ENCODE assay signal across 12 cellular contexts in the genomic region with DNA sequence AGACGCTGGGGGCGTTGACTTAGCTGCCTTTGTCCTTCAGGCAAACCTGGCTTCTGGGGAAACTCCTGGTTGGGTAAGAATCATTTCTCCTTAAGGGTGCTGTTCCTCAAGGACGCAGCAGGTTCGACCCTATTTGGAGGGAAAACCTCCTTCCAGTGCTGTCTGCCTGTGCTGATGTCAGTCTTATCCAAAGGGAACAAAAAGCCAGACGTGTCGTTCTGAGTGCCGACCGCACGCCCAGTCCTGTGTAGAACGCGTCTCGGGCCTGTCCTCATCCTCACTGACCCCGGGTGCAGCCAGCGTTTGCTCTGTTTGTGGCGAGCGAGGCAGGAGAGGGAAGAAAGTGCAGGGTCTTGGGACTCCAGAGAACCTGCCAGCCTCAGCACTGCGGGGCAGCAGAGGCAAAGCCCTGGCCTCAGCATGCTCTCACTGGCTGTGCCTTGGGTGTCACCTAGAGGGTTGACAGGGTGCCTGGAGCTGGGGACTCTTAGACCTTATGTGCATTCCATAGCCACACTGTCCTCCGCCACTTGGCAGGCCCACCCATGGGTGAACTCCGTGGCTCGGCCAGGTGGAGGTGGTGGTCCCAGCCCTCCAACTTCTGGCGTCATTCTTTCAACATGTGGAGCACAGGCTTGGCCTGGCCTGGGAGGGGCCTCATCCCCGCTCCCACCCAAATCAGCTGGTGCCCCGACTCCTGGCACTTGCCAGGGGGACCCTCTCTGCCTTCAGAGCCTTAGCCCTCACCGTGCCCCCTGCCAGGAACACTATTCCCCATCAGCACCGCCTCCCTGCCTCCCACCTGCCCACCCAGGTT. TPM values are rescaled to one million over a fixed set of nuclear protein-coding genes. Genes with fewer than 3 reads are reported as not detected.
DNase-seq lines count a peak whose midpoint lies in the region; ATAC-seq, FAIRE-seq and TF ChIP-seq lines count a peak whose summit lies in the region.
"Had no signal": no experiment of that assay in that cellular context is flagged by ENCODE, and none has a peak within 500 bp of the region (broad histone marks: within the 10 kb centered on the region; RNA-seq: fewer than 3 reads in every experiment).

No MANE protein-coding gene starts in this region.

- peak in 1 of 2 experiments; percentile 39; a peak in 2 of 4 replicates for TF ChIP-seq RAD21 in K562 (CRISPR knock-in tag; conservative IDR thresholded peaks at IDR 0.05 in 1 of 2, IDR thresholded peaks at IDR 0.05 in 1 of 2)

- no peak overlapping the region for H2BK12ac ChIP-seq in neuronal stem cell (ENCODE audit: low read length)

- peak overlapping the region; percentile 5 for H2BK5ac ChIP-seq in neuronal stem cell (ENCODE audit: low read length)

- intact Hi-C loops in K562 (cut with micrococcal nuclease) = loop anchor here (10.0 kb wide), 1 partner anchor 141 kb away; no protein-coding TSS in a partner anchor

- no peak overlapping the region for H4K91ac ChIP-seq in neuronal stem cell (ENCODE audit: low read depth, low read length, poor library complexity)

- CTCF ChIA-PET in K562 (lab: Yijun Ruan, JAX; ENCODE audit: low intra/inter-chr PET ratio) = no interaction called here

- no peak overlapping the region for H3K14ac ChIP-seq in neuronal stem cell (ENCODE audit: low read length)

- H2AK5ac ChIP-seq in neuronal stem cell (ENCODE audit: low read depth, low read length) = no peak overlapping the region

- TF ChIP-seq CTCF in K562 (IDR thresholded peaks at IDR 0.05 in 2 of 3, conservative IDR thresholded peaks at IDR 0.05 in 1 of 3; ENCODE audit: insufficient read depth in 2 of 3, low read depth in 1 of 3, low read length in 3 of 3) (peak in 2 of 3 experiments; percentile 25 to 58; a peak in 3 of 6 replicates), brain microvascular endothelial cell (IDR thresholded peaks at IDR 0.05; ENCODE audit: low read depth, low read length, missing control alignments) (no peak)

- H3K79me1 ChIP-seq in neuronal stem cell (ENCODE audit: low read depth, low read length) = peaks cover 49% of the 10 kb centered on the region

- no peak for ATAC-seq in CD4-positive, CD25-positive, alpha-beta regulatory T cell (ENCODE audit: low read depth in 2 of 2)
- peak; percentile 46 for ATAC-seq in K562
- ATAC-seq in HG03378 (IDR thresholded peaks at IDR 0.05; ENCODE audit: unreplicated experiment) = no peak
- no peak for ATAC-seq in GM21786 (IDR thresholded peaks at IDR 0.05; ENCODE audit: unreplicated experiment)

- H4K20me1 ChIP-seq in K562 (replicated peaks; ENCODE audit: control insufficient read depth, insufficient read depth, low read length) = peaks cover 24% of the 10 kb centered on the region

- H3K27ac Mint-ChIP-seq in CD4-positive, CD25-positive, alpha-beta regulatory T cell = peak overlapping the region in 2 of 3 donors; percentile 81 to 90

- no peaks in the 10 kb centered on the region for H3K9me1 ChIP-seq in K562 (ENCODE audit: control insufficient read depth, insufficient read depth, low read length)

- H3K4me1 Mint-ChIP-seq in CD4-positive, CD25-positive, alpha-beta regulatory T cell = peaks cover 0 to 91% (median 45%) of the 10 kb centered on the region in 4 donors

- peaks cover 19% of the 10 kb centered on the region for H3K36me3 Mint-ChIP-seq in CD4-positive, CD25-positive, alpha-beta regulatory T cell

- no peaks in the 10 kb centered on the region for H3K27me3 ChIP-seq in CD4-positive, CD25-positive, alpha-beta regulatory T cell (ENCODE audit: control insufficient read depth, insufficient read depth, low read length)
- H3K27me3 ChIP-seq in H7 (ENCODE audit: control insufficient read depth, insufficient read depth, low read length) (no peaks in the 10 kb centered on the region), K562 (ENCODE audit: control insufficient read depth in 2 of 2, insufficient read depth in 2 of 2, low read length in 2 of 2) (no peaks in the 10 kb centered on the region), neuronal stem cell (ENCODE audit: control insufficient read depth in 3 of 3, insufficient read depth in 3 of 3, low read depth in 1 of 3, low read length in 3 of 3) (no peaks in the 10 kb centered on the region), brain microvascular endothelial cell (replicated peaks) (no peaks in the 10 kb centered on the region)

- H3K9ac ChIP-seq in K562 (ENCODE audit: insufficient read depth in 1 of 2, low read depth in 2 of 2, low read length in 2 of 2) = peak overlapping the region in 1 of 2 experiments; percentile 37; a peak in 1 of 4 replicates
- H3K9ac ChIP-seq in neuronal stem cell (ENCODE audit: low read depth, low read length, poor library complexity) = peak overlapping the region; percentile 64

- H3K4me1 ChIP-seq in CD4-positive, CD25-positive, alpha-beta regulatory T cell (ENCODE audit: control insufficient read depth, insufficient read depth, low read length, poor library complexity, severe bottlenecking) = peaks cover 64% of the 10 kb centered on the region
- H3K4me1 ChIP-seq in K562 (replicated peaks in 1 of 2; ENCODE audit: control insufficient read depth in 2 of 2, insufficient read depth in 2 of 2, low read length in 2 of 2) = peaks cover 0 to 57% of the 10 kb centered on the region in 2 experiments; a peak in 3 of 5 replicates
- peaks cover 12 to 22% of the 10 kb centered on the region in 2 donors for H3K4me1 ChIP-seq in neuronal stem cell (ENCODE audit: control insufficient read depth in 2 of 2, insufficient read depth in 1 of 2, low read depth in 1 of 2, low read length in 2 of 2)

- no TSS peak for BruUV-seq in K562 (replicated peaks; lab: Mats Ljungman, UMichigan)

- no peaks in the 10 kb centered on the region for H3K27me3 Mint-ChIP-seq in CD4-positive, CD25-positive, alpha-beta regulatory T cell

- H3K4me2 ChIP-seq in K562 (ENCODE audit: insufficient read depth, low read length) (no peak overlapping the region), neuronal stem cell (ENCODE audit: insufficient read depth, low read length, poor library complexity, severe bottlenecking) (no peak overlapping the region)

- TF ChIP-seq POLR2A in K562 (conservative IDR thresholded peaks at IDR 0.05) = no peak

- 56% methylated on average over 25 of the region's 25 CpGs for WGBS in K562 (ENCODE audit: insufficient coverage, low coverage, missing lambda C conversion rate)
- no CpG with 5 or more reads among the region's 25 CpGs for WGBS in neuronal stem cell (ENCODE audit: extremely low coverage in 2 of 2, insufficient read length in 2 of 2, insufficient replicate concordance in 1 of 2), 2 donors

- H3K9me3 ChIP-seq in CD4-positive, CD25-positive, alpha-beta regulatory T cell (ENCODE audit: control insufficient read depth in 2 of 2, low read length in 2 of 2) = no peaks in the 10 kb centered on the region
- H3K9me3 ChIP-seq in K562 (replicated peaks; ENCODE audit: control insufficient read depth, insufficient read depth, low read depth, low read length) = no peaks in the 10 kb centered on the region
- H3K9me3 ChIP-seq in neuronal stem cell (replicated peaks in 1 of 2; ENCODE audit: control insufficient read depth in 2 of 2, insufficient read depth in 1 of 2, low read depth in 1 of 2, low read length in 2 of 2) = peaks cover 0 to 2% of the 10 kb centered on the region in 2 donors

- H3K4me3 Mint-ChIP-seq in CD4-positive, CD25-positive, alpha-beta regulatory T cell = peak overlapping the region; percentile 8 to 71 (median 30)

- H2BK15ac ChIP-seq in neuronal stem cell (ENCODE audit: low read length) = no peak overlapping the region

- POLR2A ChIA-PET in K562 (lab: Yijun Ruan, JAX) = interaction anchor here (0.6 to 0.7 kb wide), 3 partner anchors 99 to 419 kb away, joined by 3 read pairs; no protein-coding TSS in a partner anchor

- H3K18ac ChIP-seq in neuronal stem cell (ENCODE audit: low read length) = peak overlapping the region; percentile 32

- peak overlapping the region; percentile 1 for H3K23ac ChIP-seq in neuronal stem cell (ENCODE audit: low read depth, low read length, poor library complexity)

- in situ Hi-C loops in K562 (cut with MboI) = loop anchor here (25.0 kb wide), 1 partner anchor 712 kb away; no protein-coding TSS in a partner anchor
- in situ Hi-C loops in brain microvascular endothelial cell (cut with HindIII; ENCODE audit: low pct_ligation_motif_present, low sequenced_read_pairs) = no loop called here

- H3K9me3 Mint-ChIP-seq in CD4-positive, CD25-positive, alpha-beta regulatory T cell = no peaks in the 10 kb centered on the region

- no peak for FAIRE-seq in K562 (lab: Jason Lieb, UNC)
- FAIRE-seq: bronchial epithelial cell had no signal

- no peak for TF ChIP-seq EP300 in K562 (IDR thresholded peaks at IDR 0.05; ENCODE audit: low read length)

- H3K4ac ChIP-seq in neuronal stem cell (ENCODE audit: low read length) = no peak overlapping the region

- peak overlapping the region; percentile 35 for H3K27ac ChIP-seq in CD4-positive, CD25-positive, alpha-beta regulatory T cell (ENCODE audit: insufficient read depth, low read length, poor library complexity, severe bottlenecking)
- H3K27ac ChIP-seq in K562 (ENCODE audit: extremely low read depth, low read depth, low read length) (no peak overlapping the region), neuronal stem cell (replicated peaks; ENCODE audit: low read length) (no peak overlapping the region), brain microvascular endothelial cell (no peak overlapping the region)

- no peak overlapping the region for H2BK120ac ChIP-seq in neuronal stem cell (ENCODE audit: low read depth, low read length)

- H3K36me3 ChIP-seq in CD4-positive, CD25-positive, alpha-beta regulatory T cell (ENCODE audit: control insufficient read depth, insufficient read depth, low read length) = peaks cover 32% of the 10 kb centered on the region
- peaks cover 17% of the 10 kb centered on the region for H3K36me3 ChIP-seq in H7 (replicated peaks; ENCODE audit: control insufficient read depth, insufficient read depth, low read length)
- peaks cover 20% of the 10 kb centered on the region; the same call in 1 of the 3 replicates for H3K36me3 ChIP-seq in K562 (ENCODE audit: control insufficient read depth, insufficient read depth, low read length)
- peaks cover 37 to 83% of the 10 kb centered on the region in 2 donors for H3K36me3 ChIP-seq in neuronal stem cell (replicated peaks in 1 of 2; ENCODE audit: control insufficient read depth in 2 of 2, insufficient read depth in 2 of 2, low read length in 2 of 2)
- H3K36me3 ChIP-seq in brain microvascular endothelial cell (replicated peaks) = peaks cover 22% of the 10 kb centered on the region

- H3K79me2 ChIP-seq in K562 (ENCODE audit: control insufficient read depth, insufficient read depth, low read length) = no peaks in the 10 kb centered on the region

- H4K8ac ChIP-seq in neuronal stem cell (ENCODE audit: low read depth, low read length) = no peak overlapping the region

- H3K4me3 ChIP-seq in CD4-positive, CD25-positive, alpha-beta regulatory T cell (ENCODE audit: low read depth, low read length) = no peak overlapping the region
- H3K4me3 ChIP-seq in H7 (ENCODE audit: insufficient read depth, low read depth, low read length) = no peak overlapping the region
- H3K4me3 ChIP-seq in K562 = no peak overlapping the region
- H3K4me3 ChIP-seq in neuronal stem cell (ENCODE audit: low read length in 2 of 2) = no peak overlapping the region
- H3K4me3 ChIP-seq in brain microvascular endothelial cell (ENCODE audit: low read depth, low read length) = no peak overlapping the region

- H2AFZ ChIP-seq in K562 (ENCODE audit: low read depth, low read length) (no peak overlapping the region), neuronal stem cell (ENCODE audit: low read length) (no peak overlapping the region)

- DNase-seq in CD4-positive, CD25-positive, alpha-beta regulatory T cell = no peak
- peak; percentile 40 for DNase-seq in H7
- no peak for DNase-seq in K562 (ENCODE audit: extremely low read depth in 1 of 4, low spot score in 3 of 4)
- DNase-seq in neuronal stem cell (ENCODE audit: low spot score) = no peak
- no peak for DNase-seq in brain microvascular endothelial cell
- no peak for DNase-seq in T-helper 1 cell
- DNase-seq: DMS153, KBM-7, NCI-H510A had no signal

RNA-seq across cellular contexts. Expression of gene SNN, which starts 6.0 kb away (rescaled TPM):
- 27.5 TPM for total RNA-seq in CD4-positive, CD25-positive, alpha-beta regulatory T cell
- polyA plus RNA-seq in CD4-positive, CD25-positive, alpha-beta regulatory T cell = 10 to 100 TPM; 14.5 to 31.2 (median 23.8) TPM
- total RNA-seq in H7 (2014; rRNA removed; shearing (Covaris generic)) = 34.1 and 34.9 TPM in 2 replicates
- total RNA-seq in K562 (2011; cell fraction: chromatin; rRNA removed; ENCODE audit: low replicate concordance) = 0.81 and 2.2 TPM in 2 replicates
- 1.7 and 2.0 TPM in 2 replicates for total RNA-seq in K562 (2011; cell fraction: nucleolus; rRNA removed)
- total RNA-seq in K562 (2011; cell fraction: nucleoplasm; rRNA removed) = 1.8 and 2.4 TPM in 2 replicates
- total RNA-seq in K562 (2014; rRNA removed) = 1.4 and 2.4 TPM in 2 replicates
- 1.5 and 1.6 TPM in 2 replicates for total RNA-seq in K562 (2014; rRNA removed; fragmentation: Illumina TruSeq; extraction: Trizol)
- total RNA-seq in K562 (2015; rRNA removed; fragmentation: Illumina TruSeq; extraction: Trizol) = 2.8 and 3.0 TPM in 2 replicates
- total RNA-seq in K562 (2021) = 2.0 and 2.9 TPM in 2 replicates
- 2.2 and 2.3 TPM in 2 replicates for polyA plus RNA-seq in K562 (2011; rRNA removed)
- 2.3 and 2.9 TPM in 2 replicates for polyA plus RNA-seq in K562 (2011; cell fraction: cytosol; rRNA removed)
- polyA plus RNA-seq in K562 (2011; cell fraction: nucleus; rRNA removed) = 1.2 and 2.1 TPM in 2 replicates
- polyA plus RNA-seq in K562 (2012) = 3.0 and 3.7 TPM in 2 replicates
- polyA plus RNA-seq in K562 (2014; fragmentation: Illumina TruSeq; extraction: Trizol) = 1.9 and 2.6 TPM in 2 replicates
- polyA plus RNA-seq in K562 (2014; fragmentation: Nextera tagmentation; extraction: Ambion mirVana) = under 1 TPM; 0.07 to 0.22 TPM
- polyA plus RNA-seq in K562 (2014; rRNA removed) = 1.9 and 2.5 TPM in 2 replicates
- 1.4 TPM in 2 replicates for polyA minus RNA-seq in K562 (2011; rRNA and poly(A)+ RNA removed)
- polyA minus RNA-seq in K562 (2011; cell fraction: cytosol; rRNA and poly(A)+ RNA removed) = 0.67 and 1.7 TPM in 2 replicates
- polyA minus RNA-seq in K562 (2011; cell fraction: nucleus; rRNA and poly(A)+ RNA removed) = 0.94 and 2.0 TPM in 2 replicates
- 84.2 TPM for polyA plus RNA-seq in neuronal stem cell (2013, experiment 1 of 2)
- polyA plus RNA-seq in neuronal stem cell (2013, experiment 2 of 2) = 83.6 TPM
